Comparison of ENCODE assay signal across 16 cellular contexts in the genomic region with DNA sequence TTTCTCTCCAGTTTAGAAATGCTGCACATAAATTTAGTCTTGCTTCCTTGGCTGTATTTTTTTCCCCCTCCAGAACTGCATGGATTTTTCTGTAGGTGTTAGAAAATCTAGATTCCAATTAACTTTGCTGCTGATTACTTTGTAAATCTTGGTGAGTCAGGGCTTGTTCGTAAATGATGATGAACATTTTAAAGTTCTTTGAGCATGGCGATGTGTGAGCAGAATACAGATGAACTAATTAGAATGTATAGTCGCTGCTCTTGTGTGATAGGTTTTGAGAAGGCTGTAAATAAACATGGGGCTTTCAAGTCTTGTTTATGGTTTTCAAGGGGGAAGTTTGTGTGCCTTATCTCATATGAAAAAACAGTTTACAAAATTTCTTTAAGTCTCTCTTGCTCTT. TPM values are rescaled to one million over a fixed set of nuclear protein-coding genes. Genes with fewer than 3 reads are reported as not detected.
A peak's percentile ranks its signal among the peaks of the same experiment; 100 is the strongest.
DNase-seq lines count a peak whose midpoint lies in the region; ATAC-seq and TF ChIP-seq lines count a peak whose summit lies in the region.
"Had no signal": no experiment of that assay in that cellular context is flagged by ENCODE, and none has a peak within 500 bp of the region (broad histone marks: within the 10 kb centered on the region; RNA-seq: fewer than 3 reads in every experiment).

No MANE protein-coding gene starts in this region.

- ATAC-seq in left cardiac atrium (no peak), GM21786 (IDR thresholded peaks at IDR 0.05; ENCODE audit: unreplicated experiment) (no peak), sciatic nerve (no peak), HG03159 (IDR thresholded peaks at IDR 0.05; ENCODE audit: unreplicated experiment) (no peak)
- ATAC-seq: CD8-positive, alpha-beta T cell; GM23338 had no signal

- H3K36me3 Mint-ChIP-seq in nephron progenitor cell (ENCODE audit: low read depth): no peaks in the 10 kb centered on the region
- H3K36me3 Mint-ChIP-seq: CD14-positive monocyte; CD8-positive, alpha-beta T cell had no signal

- no peaks in the 10 kb centered on the region for H3K27me3 ChIP-seq in left ventricle myocardium inferior (ENCODE audit: low read depth)

- peak overlapping the region; percentile 70 for H3K27ac Mint-ChIP-seq in nephron progenitor cell
- H3K27ac Mint-ChIP-seq: CD14-positive monocyte; CD8-positive, alpha-beta T cell; GM23338 had no signal

- H3K4me3 ChIP-seq in left ventricle myocardium inferior: no peak overlapping the region
- H3K4me3 ChIP-seq: GM23338 had no signal

- intact Hi-C loops in left ventricle myocardium inferior (cut with micrococcal nuclease) (no loop called here), left cardiac atrium (cut with DNase I) (no loop called here), sciatic nerve (cut with DNase I) (no loop called here)

- DNase-seq in left ventricle myocardium inferior (no peak), left cardiac atrium (no peak), nephron progenitor cell (no peak), pons (ENCODE audit: low spot score) (peak; percentile 51), sciatic nerve (ENCODE audit: low spot score) (no peak)
- DNase-seq: CD8-positive, alpha-beta T cell; COR-L47; DMS153; GF-D8; H7 had no signal

- H3K4me1 Mint-ChIP-seq in nephron progenitor cell: peaks cover 47% of the 10 kb centered on the region
- H3K4me1 Mint-ChIP-seq: CD14-positive monocyte had no signal

- no peaks in the 10 kb centered on the region for H3K9me3 ChIP-seq in left ventricle myocardium inferior (replicated peaks)

- H3K4me3 Mint-ChIP-seq in nephron progenitor cell: no peak overlapping the region
- H3K4me3 Mint-ChIP-seq: CD14-positive monocyte; CD8-positive, alpha-beta T cell; GM23338 had no signal

- H3K9me3 Mint-ChIP-seq in nephron progenitor cell: no peaks in the 10 kb centered on the region
- H3K9me3 Mint-ChIP-seq: CD14-positive monocyte; CD8-positive, alpha-beta T cell; GM23338 had no signal

- no peak for TF ChIP-seq CTCF in left ventricle myocardium inferior (IDR thresholded peaks at IDR 0.05; ENCODE audit: borderline replicate concordance)
- TF ChIP-seq CTCF in nephron progenitor cell (IDR thresholded peaks at IDR 0.05): no peak

- H3K27me3 Mint-ChIP-seq in nephron progenitor cell (ENCODE audit: low read depth, poor library complexity): peaks cover 6% of the 10 kb centered on the region

- H3K4me1 ChIP-seq in left ventricle myocardium inferior: peaks cover 93% of the 10 kb centered on the region

- no peaks in the 10 kb centered on the region for H3K36me3 ChIP-seq in left ventricle myocardium inferior

- peak overlapping the region; percentile 35 for H3K27ac ChIP-seq in left ventricle myocardium inferior (replicated peaks)
- H3K27ac ChIP-seq in temporal lobe (ENCODE audit: low read depth, low read length): peak overlapping the region; percentile 60
- H3K27ac ChIP-seq: 22Rv1 had no signal

RNA-seq across cellular contexts. Expression of gene LIMCH1, which starts 23.3 kb away (rescaled TPM):
- 382 TPM for total RNA-seq in left ventricle myocardium inferior
- 100 to 1,000 TPM; 168 to 200 TPM for total RNA-seq in left cardiac atrium
- total RNA-seq in temporal lobe: 117 TPM
- 195 TPM for total RNA-seq in sciatic nerve
- total RNA-seq: CD8-positive, alpha-beta T cell had no signal
